8 cellular contexts compared by ENCODE assay signal in the genomic region with DNA sequence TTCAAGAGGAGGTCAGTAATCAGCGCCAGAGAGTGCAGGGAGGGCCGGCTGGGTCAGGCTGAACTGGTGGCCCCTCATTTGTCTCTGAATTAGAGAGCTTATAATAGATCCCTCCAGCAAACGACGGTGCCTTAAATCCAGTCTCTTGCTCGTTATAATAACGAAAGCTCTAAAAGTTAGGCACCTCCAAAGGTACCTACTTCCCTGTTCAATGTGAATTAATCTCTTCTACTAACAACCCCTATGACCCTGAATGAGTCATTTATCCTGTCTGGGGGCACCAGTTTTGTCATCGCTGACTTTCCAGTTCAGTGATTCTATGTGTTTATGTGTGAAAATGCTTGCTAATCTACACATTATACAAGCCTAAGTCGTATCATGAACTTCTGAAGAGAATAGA. TPM values are rescaled to one million over a fixed set of nuclear protein-coding genes. Genes with fewer than 3 reads are reported as not detected.
DNase-seq lines count a peak whose midpoint lies in the region; ATAC-seq and TF ChIP-seq lines count a peak whose summit lies in the region.

No MANE protein-coding gene starts in this region.

- no peak overlapping the region for H3K27ac Mint-ChIP-seq in activated T-helper 17 cell treated with anti-CD3 and anti-CD28 coated beads, Interleukin-2, amount 50 U/mL, for 72 hours
- H3K27ac Mint-ChIP-seq in type B pancreatic cell = peak overlapping the region; percentile 85

- no peak for TF ChIP-seq CTCF in type B pancreatic cell (conservative IDR thresholded peaks at IDR 0.05)

- no peaks in the 10 kb centered on the region for H3K9me3 Mint-ChIP-seq in activated T-helper 17 cell treated with anti-CD3 and anti-CD28 coated beads, Interleukin-2, amount 50 U/mL, for 72 hours
- H3K9me3 Mint-ChIP-seq in type B pancreatic cell = no peaks in the 10 kb centered on the region

- no peak for ATAC-seq in activated T-helper 17 cell treated with anti-CD3 and anti-CD28 coated beads, Interleukin-2, amount 50 U/mL, for 72 hours (replicated peaks)
- ATAC-seq in HG03432 (IDR thresholded peaks at IDR 0.05; ENCODE audit: unreplicated experiment) = no peak

- H3K36me3 Mint-ChIP-seq in activated T-helper 17 cell treated with anti-CD3 and anti-CD28 coated beads, Interleukin-2, amount 50 U/mL, for 72 hours (ENCODE audit: low read depth) = peaks cover 16% of the 10 kb centered on the region
- H3K36me3 Mint-ChIP-seq in type B pancreatic cell = no peaks in the 10 kb centered on the region

- H3K4me3 Mint-ChIP-seq in activated T-helper 17 cell treated with anti-CD3 and anti-CD28 coated beads, Interleukin-2, amount 50 U/mL, for 72 hours = peak overlapping the region; percentile 70
- peak overlapping the region; percentile 94 for H3K4me3 Mint-ChIP-seq in type B pancreatic cell

- DNase-seq in stimulated activated CD4-positive, alpha-beta T cell treated with anti-CD3 and anti-CD28 coated beads, Interleukin-4, amount 100 ng/mL, for 1 hour = peak; percentile 4
- DNase-seq in stimulated activated CD4-positive, alpha-beta T cell treated with anti-CD3 and anti-CD28 coated beads, Interleukin-2, amount 100 ng/mL, for 48 hours = no peak
- DNase-seq in kidney tubule cell (ENCODE audit: low spot score) (peak; percentile 70), type B pancreatic cell (ENCODE audit: extremely low spot score, unreplicated experiment) (no peak), hypothalamus (lab: John Stamatoyannopoulos, UW) (no peak), NCI-H1436 treated with DMSO at 0.1 percent for 48 hours (lab: John Stamatoyannopoulos, UW) (no peak)

- peaks cover 23% of the 10 kb centered on the region for H3K27me3 Mint-ChIP-seq in activated T-helper 17 cell treated with anti-CD3 and anti-CD28 coated beads, Interleukin-2, amount 50 U/mL, for 72 hours
- H3K27me3 Mint-ChIP-seq in type B pancreatic cell = peaks cover 13% of the 10 kb centered on the region

- H3K4me1 Mint-ChIP-seq in activated T-helper 17 cell treated with anti-CD3 and anti-CD28 coated beads, Interleukin-2, amount 50 U/mL, for 72 hours = peaks cover 29% of the 10 kb centered on the region
- peaks cover 25% of the 10 kb centered on the region for H3K4me1 Mint-ChIP-seq in type B pancreatic cell (ENCODE audit: unreplicated experiment)

RNA-seq across cellular contexts. Expression of a gene that starts 2.3 kb away (rescaled TPM):
- 1 to 10 TPM; 3.2 to 4.9 TPM for total RNA-seq in activated T-helper 17 cell treated with anti-CD3 and anti-CD28 coated beads, Interleukin-2, amount 50 U/mL, for 72 hours
- total RNA-seq in type B pancreatic cell (ENCODE audit: low replicate concordance) = 22.4 and 24.6 TPM in 2 replicates

Comparison
In these comparisons a context has a peak if more than half of its experiments do, and no peak if none do; other contexts are left out.
1. DNase-seq: peak in stimulated activated CD4-positive, alpha-beta T cell treated with anti-CD3 and anti-CD28 coated beads, Interleukin-4, amount 100 ng/mL, for 1 hour (single experiment) and kidney tubule cell (single experiment); none in stimulated activated CD4-positive, alpha-beta T cell treated with anti-CD3 and anti-CD28 coated beads, Interleukin-2, amount 100 ng/mL, for 48 hours (0 of 2), type B pancreatic cell (single experiment), hypothalamus (0 of 51) and NCI-H1436 treated with DMSO at 0.1 percent for 48 hours (single experiment).